10 cellular contexts compared by ENCODE assay signal in genomic region chr2:197028230-197028629, GRCh38.
DNase-seq lines count a peak whose midpoint lies in the region; ATAC-seq and TF ChIP-seq lines count a peak whose summit lies in the region.
"Had no signal": no experiment of that assay in that cellular context is flagged by ENCODE, and none has a peak within 500 bp of the region (broad histone marks: within the 10 kb centered on the region; RNA-seq: fewer than 3 reads in every experiment).

No MANE protein-coding gene starts in this region.

- no peak overlapping the region for H3K9ac ChIP-seq in mammary epithelial cell (ENCODE audit: insufficient read depth, low read length)

- H3K27me3 ChIP-seq in mammary epithelial cell (ENCODE audit: insufficient read depth, low read length) (no peaks in the 10 kb centered on the region), testis (no peaks in the 10 kb centered on the region)
- H3K27me3 ChIP-seq: suprapubic skin had no signal

- WGBS in mammary epithelial cell (ENCODE audit: low coverage, missing lambda C conversion rate), result 48% methylated on average over 4 of the region's 4 CpGs
- 74 to 93% methylated on average over 4 of the region's 4 CpGs for WGBS in testis, 2 donors

- no peak overlapping the region for H3K4me2 ChIP-seq in mammary epithelial cell (ENCODE audit: insufficient read depth, low read depth, low read length)

- CTCF ChIA-PET in mammary epithelial cell (lab: Charles Lee; ENCODE audit: low non-redundant PET), result no interaction called here

- no peaks in the 10 kb centered on the region for H3K79me2 ChIP-seq in mammary epithelial cell (ENCODE audit: insufficient read depth, low read length)

- ATAC-seq in GM19328 (IDR thresholded peaks at IDR 0.05; ENCODE audit: unreplicated experiment) (no peak), GM18870 (IDR thresholded peaks at IDR 0.05; ENCODE audit: unreplicated experiment) (no peak)

- no peaks in the 10 kb centered on the region for H4K20me1 ChIP-seq in mammary epithelial cell (ENCODE audit: insufficient read depth, low read length)

- no peak for TF ChIP-seq CTCF in mammary epithelial cell (conservative IDR thresholded peaks at IDR 0.05 in 1 of 2, IDR thresholded peaks at IDR 0.05 in 1 of 2; ENCODE audit: extremely low read depth in 1 of 2, insufficient read depth in 1 of 2, low read depth in 1 of 2, low read length in 2 of 2)
- TF ChIP-seq CTCF in testis (IDR thresholded peaks at IDR 0.05), result no peak

- dilution Hi-C loops in mammary epithelial cell (cut with HindIII; ENCODE audit: low sequenced_read_pairs), result no loop called here

- H3K4me1 ChIP-seq in mammary epithelial cell (ENCODE audit: insufficient read depth, low read length) (no peaks in the 10 kb centered on the region), testis (no peaks in the 10 kb centered on the region)
- H3K4me1 ChIP-seq: suprapubic skin had no signal

- H3K4me3 ChIP-seq in mammary epithelial cell (replicated peaks in 1 of 3; ENCODE audit: insufficient read depth in 1 of 3, low read depth in 2 of 3, low read length in 3 of 3) (no peak overlapping the region), testis (no peak overlapping the region)
- H3K4me3 ChIP-seq: suprapubic skin had no signal

- TF ChIP-seq POLR2A in testis (IDR thresholded peaks at IDR 0.05), result no peak

- in situ Hi-C loops in mammary epithelial cell (cut with MboI; ENCODE audit: low sequenced_read_pairs in 2 of 2), result no loop called here

- peak; percentile 38 for DNase-seq in DMS53 treated with DMSO at 0.1 percent for 48 hours (lab: John Stamatoyannopoulos, UW; ENCODE audit: unreplicated experiment)
- DNase-seq in LHCN-M2 (ENCODE audit: low read depth), result peak; percentile 69
- DNase-seq in mammary epithelial cell, result peak; percentile 19
- peak; percentile 43 for DNase-seq in myocyte (ENCODE audit: low read depth)
- DNase-seq in testis, result no peak
- DNase-seq: activated B cell treated with CpG ODN at 0.5 μM for 24 hours, amygdala had no signal

- no peaks in the 10 kb centered on the region for H3K36me3 ChIP-seq in mammary epithelial cell (ENCODE audit: insufficient read depth, low read length)
- no peaks in the 10 kb centered on the region for H3K36me3 ChIP-seq in testis (ENCODE audit: low read depth, missing control alignments)

- no peak overlapping the region for H3K27ac ChIP-seq in mammary epithelial cell (ENCODE audit: insufficient read depth, low read depth, low read length)
- H3K27ac ChIP-seq in testis, result no peak overlapping the region
- H3K27ac ChIP-seq: suprapubic skin had no signal

- no TSS peak for BruUV-seq in mammary epithelial cell (replicated peaks; lab: Mats Ljungman, UMichigan)

- intact Hi-C loops in mammary epithelial cell (cut with micrococcal nuclease), result no loop called here
- intact Hi-C loops in testis (cut with DNase I; ENCODE audit: low total_unique reads), result no loop called here

- no peaks in the 10 kb centered on the region for H3K9me3 ChIP-seq in mammary epithelial cell (replicated peaks; ENCODE audit: insufficient read depth, low read length)
- no peaks in the 10 kb centered on the region for H3K9me3 ChIP-seq in testis
- H3K9me3 ChIP-seq: suprapubic skin had no signal

- no peak overlapping the region for H2AFZ ChIP-seq in mammary epithelial cell (ENCODE audit: low read depth, low read length)
